In the genomic region with DNA sequence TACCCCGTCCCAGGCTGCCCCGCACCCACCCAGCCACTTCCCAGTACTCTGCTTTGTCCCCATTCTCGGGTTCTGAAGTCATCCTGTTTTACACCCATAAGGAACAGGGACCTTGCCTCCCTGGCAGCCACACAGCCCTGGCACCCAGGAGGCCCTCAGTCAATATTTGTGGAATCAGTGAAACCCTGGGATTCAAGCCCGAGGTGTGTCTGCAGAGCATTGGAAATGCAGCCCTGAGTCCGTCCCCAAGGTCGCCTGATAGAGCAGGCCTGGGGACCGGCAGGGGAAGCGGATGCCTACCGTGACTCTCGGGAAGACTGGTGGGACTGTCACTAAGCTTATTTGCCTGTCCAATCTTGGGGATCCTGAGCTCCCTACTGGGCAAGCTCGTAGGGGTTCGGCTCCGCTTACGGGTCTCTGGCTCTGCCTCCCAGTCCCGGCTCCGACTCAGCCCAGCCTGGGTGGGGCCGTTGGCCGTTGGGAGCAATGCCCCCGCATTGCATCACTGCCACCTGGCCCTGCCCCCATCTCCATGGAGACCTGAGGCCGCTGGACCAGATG, we compare ENCODE assay signal across 22 cellular contexts.
DNase-seq lines count a peak whose midpoint lies in the region; ATAC-seq, FAIRE-seq and TF ChIP-seq lines count a peak whose summit lies in the region.
"Had no signal": no experiment of that assay in that cellular context is flagged by ENCODE, and none has a peak within 500 bp of the region (broad histone marks: within the 10 kb centered on the region; RNA-seq: fewer than 3 reads in every experiment).

No MANE protein-coding gene starts in this region.

- H3K4me3 Mint-ChIP-seq in activated CD4-positive, alpha-beta T cell treated with anti-CD3 and anti-CD28 coated beads, Interleukin-2, amount 10 ng/mL, durations not matched to agents 24 days and 14 days = no peak overlapping the region
- no peak overlapping the region for H3K4me3 Mint-ChIP-seq in naive thymus-derived CD4-positive, alpha-beta T cell
- H3K4me3 Mint-ChIP-seq: CD8-positive, alpha-beta memory T cell; natural killer cell treated with Interleukin-12 subunit alpha and Interleukin-12 subunit beta and Interleukin-15 and Interleukin-18, amount 100 ng/mL, for 72 hours had no signal

- H4K20me1 ChIP-seq in GM23248 (ENCODE audit: insufficient read depth) = no peaks in the 10 kb centered on the region
- 0 out of 2 replicates have a peak, but pooled peaks cover 3% of the 10 kb centered on the region for H4K20me1 ChIP-seq in K562 (replicated peaks; ENCODE audit: control insufficient read depth, insufficient read depth, low read length)

- H3K9me3 ChIP-seq in GM23248 (ENCODE audit: low read depth) = no peaks in the 10 kb centered on the region
- H3K9me3 ChIP-seq in K562 (replicated peaks; ENCODE audit: control insufficient read depth, insufficient read depth, low read depth, low read length) = no peaks in the 10 kb centered on the region
- H3K9me3 ChIP-seq in naive thymus-derived CD4-positive, alpha-beta T cell (ENCODE audit: control insufficient read depth in 2 of 3, low read length in 3 of 3) = no peaks in the 10 kb centered on the region
- H3K9me3 ChIP-seq: A549, heart left ventricle, upper lobe of left lung had no signal

- H3K9ac ChIP-seq in GM23248 = no peak overlapping the region
- H3K9ac ChIP-seq in K562 (ENCODE audit: insufficient read depth in 1 of 2, low read depth in 2 of 2, low read length in 2 of 2) = no peak overlapping the region

- no peak for TF ChIP-seq CTCF in K562 (IDR thresholded peaks at IDR 0.05 in 2 of 3, conservative IDR thresholded peaks at IDR 0.05 in 1 of 3; ENCODE audit: insufficient read depth in 2 of 3, low read depth in 1 of 3, low read length in 3 of 3)

- H3K9me1 ChIP-seq in K562 (ENCODE audit: control insufficient read depth, insufficient read depth, low read length) = no peaks in the 10 kb centered on the region

- no peaks in the 10 kb centered on the region for H3K36me3 Mint-ChIP-seq in activated CD4-positive, alpha-beta T cell treated with anti-CD3 and anti-CD28 coated beads, Interleukin-2, amount 10 ng/mL, durations not matched to agents 24 days and 14 days (ENCODE audit: low read depth)
- no peaks in the 10 kb centered on the region for H3K36me3 Mint-ChIP-seq in naive thymus-derived CD4-positive, alpha-beta T cell
- H3K36me3 Mint-ChIP-seq: CD8-positive, alpha-beta memory T cell; natural killer cell treated with Interleukin-12 subunit alpha and Interleukin-12 subunit beta and Interleukin-15 and Interleukin-18, amount 100 ng/mL, for 72 hours had no signal

- H3K27ac Mint-ChIP-seq in activated CD4-positive, alpha-beta T cell treated with anti-CD3 and anti-CD28 coated beads, Interleukin-2, amount 10 ng/mL, durations not matched to agents 24 days and 14 days = no peak overlapping the region
- H3K27ac Mint-ChIP-seq in naive thymus-derived CD4-positive, alpha-beta T cell = no peak overlapping the region
- H3K27ac Mint-ChIP-seq: CD8-positive, alpha-beta memory T cell; natural killer cell treated with Interleukin-12 subunit alpha and Interleukin-12 subunit beta and Interleukin-15 and Interleukin-18, amount 100 ng/mL, for 72 hours had no signal

- no peak for TF ChIP-seq POLR2A in K562 (conservative IDR thresholded peaks at IDR 0.05)

- 55 to 61% methylated on average over 17 to 20 of the region's 20 CpGs for WGBS in GM23248 (ENCODE audit: low coverage in 1 of 2, low lambda C conversion rate in 2 of 2, missing lambda C conversion rate in 2 of 2), 2 experiments
- 1% methylated on average over 20 of the region's 20 CpGs for WGBS in K562 (ENCODE audit: insufficient coverage, low coverage, missing lambda C conversion rate)

- peak; percentile 40; the same call in 2 of the 3 replicates for ATAC-seq in K562
- ATAC-seq in naive thymus-derived CD4-positive, alpha-beta T cell = peak; percentile 25
- ATAC-seq: heart left ventricle; natural killer cell treated with Interleukin-12 subunit alpha and Interleukin-12 subunit beta and Interleukin-15 and Interleukin-18, amount 100 ng/mL, for 72 hours had no signal

- H2AFZ ChIP-seq in GM23248 (no peak overlapping the region), K562 (ENCODE audit: low read depth, low read length) (no peak overlapping the region)

- POLR2A ChIA-PET in K562 (lab: Yijun Ruan, JAX) = no interaction called here
- POLR2A ChIA-PET in naive thymus-derived CD4-positive, alpha-beta T cell (lab: Charles Lee) = no interaction called here

- H3K79me2 ChIP-seq in GM23248 (ENCODE audit: insufficient read depth) (no peaks in the 10 kb centered on the region), K562 (ENCODE audit: control insufficient read depth, insufficient read depth, low read length) (no peaks in the 10 kb centered on the region)

- intact Hi-C loops in activated CD4-positive, alpha-beta T cell treated with anti-CD3 and anti-CD28 coated beads, Interleukin-2, amount 10 ng/mL, durations not matched to agents 24 days and 14 days (cut with micrococcal nuclease) = no loop called here
- intact Hi-C loops in K562 (cut with micrococcal nuclease) = no loop called here
- intact Hi-C loops in naive thymus-derived CD4-positive, alpha-beta T cell (cut with micrococcal nuclease) = no loop called here

- CTCF ChIA-PET in K562 (lab: Yijun Ruan, JAX; ENCODE audit: low intra/inter-chr PET ratio) = no interaction called here
- CTCF ChIA-PET in naive thymus-derived CD4-positive, alpha-beta T cell (lab: Charles Lee) = no interaction called here

- H3K4me1 Mint-ChIP-seq in activated CD4-positive, alpha-beta T cell treated with anti-CD3 and anti-CD28 coated beads, Interleukin-2, amount 10 ng/mL, durations not matched to agents 24 days and 14 days = no peaks in the 10 kb centered on the region
- H3K4me1 Mint-ChIP-seq in naive thymus-derived CD4-positive, alpha-beta T cell = peaks cover 0 to 4% (median 0%) of the 10 kb centered on the region in 7 donors

- no peak for TF ChIP-seq RAD21 in K562 (CRISPR knock-in tag; conservative IDR thresholded peaks at IDR 0.05 in 1 of 2, IDR thresholded peaks at IDR 0.05 in 1 of 2)

- no peaks in the 10 kb centered on the region for H3F3A ChIP-seq in GM23248 (ENCODE audit: insufficient read depth)

- H3K4me2 ChIP-seq in GM23248 (ENCODE audit: unreplicated experiment) (no peak overlapping the region), K562 (ENCODE audit: insufficient read depth, low read length) (no peak overlapping the region)
- H3K4me2 ChIP-seq: A549 had no signal

- in situ Hi-C loops in GM23248 (cut with MboI) (loop anchor here (5.0 kb wide), 1 partner anchor 961 kb away; no protein-coding TSS in a partner anchor), K562 (cut with MboI) (no loop called here)

- H3K36me3 ChIP-seq in GM23248 (ENCODE audit: low read depth) (no peaks in the 10 kb centered on the region), K562 (ENCODE audit: control insufficient read depth, insufficient read depth, low read length) (no peaks in the 10 kb centered on the region)
- no peaks in the 10 kb centered on the region for H3K36me3 ChIP-seq in naive thymus-derived CD4-positive, alpha-beta T cell (ENCODE audit: control insufficient read depth in 2 of 3, insufficient read depth in 3 of 3, low read length in 3 of 3)
- H3K36me3 ChIP-seq: heart left ventricle, upper lobe of left lung had no signal

- no peaks in the 10 kb centered on the region for H3K9me3 Mint-ChIP-seq in activated CD4-positive, alpha-beta T cell treated with anti-CD3 and anti-CD28 coated beads, Interleukin-2, amount 10 ng/mL, durations not matched to agents 24 days and 14 days
- peaks cover 0 to 1% (median 0%) of the 10 kb centered on the region in 11 donors for H3K9me3 Mint-ChIP-seq in naive thymus-derived CD4-positive, alpha-beta T cell
- H3K9me3 Mint-ChIP-seq: CD8-positive, alpha-beta memory T cell; natural killer cell treated with Interleukin-12 subunit alpha and Interleukin-12 subunit beta and Interleukin-15 and Interleukin-18, amount 100 ng/mL, for 72 hours had no signal

- BruUV-seq in K562 (replicated peaks; lab: Mats Ljungman, UMichigan) = no TSS peak

- FAIRE-seq in K562 (lab: Jason Lieb, UNC) = no peak
- FAIRE-seq: A549, astrocyte, GM12892 had no signal

- peak; percentile 57 for DNase-seq in activated CD4-positive, alpha-beta T cell treated with anti-CD3 and anti-CD28 coated beads, Interleukin-2, amount 10 ng/mL, durations not matched to agents 24 days and 14 days
- DNase-seq in activated CD4-positive, alpha-beta T cell treated with anti-CD3 and anti-CD28 coated beads for 4 hours = no peak
- peak; percentile 12 for DNase-seq in GM23248
- DNase-seq in K562 (ENCODE audit: extremely low read depth in 1 of 4, low spot score in 3 of 4) = no peak
- peak in 1 of 9 donors; percentile 18 for DNase-seq in naive thymus-derived CD4-positive, alpha-beta T cell
- no peak for DNase-seq in T-helper 2 cell
- DNase-seq in T-helper 9 cell = no peak
- no peak for DNase-seq in stimulated activated naive CD4-positive, alpha-beta T cell treated with Interleukin-2 at 50 U/mL for 16 hours (lab: John Stamatoyannopoulos, UW)
- DNase-seq: activated naive CD4-positive, alpha-beta T cell treated with Interleukin-2 at 50 U/mL for 16 hours; CD8-positive, alpha-beta memory T cell; dermis blood vessel endothelial cell; GOT3; heart left ventricle; mammary epithelial cell; NCI-H526; stimulated activated naive CD4-positive, alpha-beta T cell had no signal

- H3K27ac ChIP-seq in GM23248 (no peak overlapping the region), K562 (ENCODE audit: extremely low read depth, low read depth, low read length) (no peak overlapping the region)
- no peak overlapping the region for H3K27ac ChIP-seq in naive thymus-derived CD4-positive, alpha-beta T cell (ENCODE audit: low read depth, low read length)
- H3K27ac ChIP-seq: A549, heart left ventricle, SK-N-MC, upper lobe of left lung had no signal

- no peaks in the 10 kb centered on the region for H3K9me2 ChIP-seq in GM23248 (ENCODE audit: insufficient read depth)

- H3K4me1 ChIP-seq in GM23248 (ENCODE audit: insufficient read depth) = no peaks in the 10 kb centered on the region
- H3K4me1 ChIP-seq in K562 (replicated peaks in 1 of 2; ENCODE audit: control insufficient read depth in 2 of 2, insufficient read depth in 2 of 2, low read length in 2 of 2) = no peaks in the 10 kb centered on the region; a peak in 1 of 5 replicates
- no peaks in the 10 kb centered on the region for H3K4me1 ChIP-seq in naive thymus-derived CD4-positive, alpha-beta T cell (ENCODE audit: control insufficient read depth in 2 of 2, insufficient read depth in 2 of 2, low read length in 2 of 2)
- H3K4me1 ChIP-seq: A549, upper lobe of left lung had no signal

- H3K27me3 Mint-ChIP-seq in activated CD4-positive, alpha-beta T cell treated with anti-CD3 and anti-CD28 coated beads, Interleukin-2, amount 10 ng/mL, durations not matched to agents 24 days and 14 days = no peaks in the 10 kb centered on the region
- H3K27me3 Mint-ChIP-seq in naive thymus-derived CD4-positive, alpha-beta T cell = peaks cover 0 to 7% (median 0%) of the 10 kb centered on the region in 5 donors

- no peak for TF ChIP-seq EP300 in K562 (IDR thresholded peaks at IDR 0.05; ENCODE audit: low read length)

- H3K4me3 ChIP-seq in GM23248 (no peak overlapping the region), K562 (no peak overlapping the region)
- no peak overlapping the region for H3K4me3 ChIP-seq in naive thymus-derived CD4-positive, alpha-beta T cell (ENCODE audit: low read length)
- H3K4me3 ChIP-seq: A549, heart left ventricle, SK-N-MC, upper lobe of left lung had no signal

- H3K27me3 ChIP-seq in GM23248 (replicated peaks; ENCODE audit: insufficient read depth) (no peaks in the 10 kb centered on the region), K562 (ENCODE audit: control insufficient read depth in 2 of 2, insufficient read depth in 2 of 2, low read length in 2 of 2) (peaks cover 10 to 86% of the 10 kb centered on the region in 2 experiments)
- H3K27me3 ChIP-seq in naive thymus-derived CD4-positive, alpha-beta T cell (ENCODE audit: control insufficient read depth in 2 of 2, insufficient read depth in 2 of 2, low read length in 2 of 2) = no peaks in the 10 kb centered on the region
- H3K27me3 ChIP-seq: heart left ventricle, upper lobe of left lung had no signal

Comparison
In these comparisons a context has a peak if more than half of its experiments do, and no peak if none do; other contexts are left out.
1. DNase-seq: peak in activated CD4-positive, alpha-beta T cell treated with anti-CD3 and anti-CD28 coated beads, Interleukin-2, amount 10 ng/mL, durations not matched to agents 24 days and 14 days (single experiment) and GM23248 (single experiment); none in activated CD4-positive, alpha-beta T cell treated with anti-CD3 and anti-CD28 coated beads for 4 hours (0 of 2), K562 (0 of 4), T-helper 2 cell (0 of 5), T-helper 9 cell (single experiment) and stimulated activated naive CD4-positive, alpha-beta T cell treated with Interleukin-2 at 50 U/mL for 16 hours (single experiment).